13 cellular contexts compared by ENCODE assay signal in genomic region chr1:27545876-27546275, GRCh38. TPM values are rescaled to one million over a fixed set of nuclear protein-coding genes. Genes with fewer than 3 reads are reported as not detected.
DNase-seq lines count a peak whose midpoint lies in the region; ATAC-seq and TF ChIP-seq lines count a peak whose summit lies in the region.
"Had no signal": no experiment of that assay in that cellular context is flagged by ENCODE, and none has a peak within 500 bp of the region (broad histone marks: within the 10 kb centered on the region; RNA-seq: fewer than 3 reads in every experiment).

No MANE protein-coding gene starts in this region.

- H3K36me3 ChIP-seq in ACC112 (ENCODE audit: insufficient read depth, low read length) (peaks cover 10% of the 10 kb centered on the region; the same call in 1 of the 2 replicates), RWPE2 (ENCODE audit: low read depth) (peaks cover 43% of the 10 kb centered on the region), sigmoid colon (peaks cover 22 to 41% (median 34%) of the 10 kb centered on the region in 4 donors), SJCRH30 (peaks cover 78% of the 10 kb centered on the region)

- DNase-seq in RWPE2 (ENCODE audit: low spot score) (no peak), left ventricle myocardium superior (peak; percentile 28), sigmoid colon (no peak), activated T-cell treated with anti-CD3 and anti-CD28 coated beads for 4 hours (no peak), superior temporal gyrus (ENCODE audit: extremely low spot score) (no peak), GM10266 (ENCODE audit: extremely low spot score) (no peak), SJCRH30 (no peak)
- DNase-seq: activated CD4-positive, alpha-beta T cell treated with anti-CD3 and anti-CD28 coated beads, Interleukin-2, amount 50 U/mL, for 4 hours; activated gamma-delta T cell; NCI-H1092 treated with DMSO at 0.1 percent for 48 hours; NCI-H2227 treated with DMSO at 0.1 percent for 48 hours; T-helper 2 cell had no signal

- ATAC-seq in RWPE2 (ENCODE audit: low read depth) (no peak), left ventricle myocardium superior (no peak)

- H3K9me3 ChIP-seq in RWPE2 (ENCODE audit: severe bottlenecking) (no peaks in the 10 kb centered on the region), sigmoid colon (no peaks in the 10 kb centered on the region), SJCRH30 (replicated peaks) (no peaks in the 10 kb centered on the region)

- H3K27ac ChIP-seq in ACC112 (ENCODE audit: low read depth, low read length) (peak overlapping the region; percentile 92), RWPE2 (ENCODE audit: poor library complexity, severe bottlenecking) (peak overlapping the region; percentile 99), sigmoid colon (peak overlapping the region; percentile 83 to 92 (median 87)), SJCRH30 (no peak overlapping the region)

- TF ChIP-seq EP300 in sigmoid colon (IDR thresholded peaks at IDR 0.05) = no peak

- intact Hi-C loops in left ventricle myocardium superior (cut with micrococcal nuclease) (no loop called here), sigmoid colon (cut with DNase I) (no loop called here)

- TF ChIP-seq POLR2A in sigmoid colon (IDR thresholded peaks at IDR 0.05) = no peak

- H3K4me1 ChIP-seq in ACC112 (ENCODE audit: control insufficient read depth, insufficient read depth, low read length, unreplicated experiment) = peaks cover 58% of the 10 kb centered on the region
- peaks cover 28% of the 10 kb centered on the region for H3K4me1 ChIP-seq in RWPE2 (ENCODE audit: insufficient read depth, poor library complexity, severe bottlenecking)
- H3K4me1 ChIP-seq in sigmoid colon = peaks cover 0 to 68% (median 67%) of the 10 kb centered on the region in 4 donors
- H3K4me1 ChIP-seq in SJCRH30 = peaks cover 49% of the 10 kb centered on the region

- H3K79me2 ChIP-seq in ACC112 (ENCODE audit: control insufficient read depth, insufficient read depth, low read length, unreplicated experiment) = peaks cover 12% of the 10 kb centered on the region

- no peak overlapping the region for H2AFZ ChIP-seq in ACC112 (ENCODE audit: low read length, unreplicated experiment)

- WGBS in sigmoid colon, 2 donors = 85 to 91% methylated on average over 6 of the region's 6 CpGs

- no peak for TF ChIP-seq CTCF in RWPE2 (IDR thresholded peaks at IDR 0.05; ENCODE audit: poor library complexity, severe bottlenecking)
- no peak for TF ChIP-seq CTCF in sigmoid colon (IDR thresholded peaks at IDR 0.05)
- no peak for TF ChIP-seq CTCF in GM10266 (IDR thresholded peaks at IDR 0.05; ENCODE audit: control insufficient read depth, insufficient read depth, low read depth, missing control alignments)

- H3K4me3 ChIP-seq in ACC112 (ENCODE audit: low read depth, low read length) (no peak overlapping the region), RWPE2 (ENCODE audit: severe bottlenecking) (no peak overlapping the region), sigmoid colon (no peak overlapping the region), SJCRH30 (no peak overlapping the region)

- H3K27me3 ChIP-seq in ACC112 (ENCODE audit: insufficient read depth, low read length) = no peaks in the 10 kb centered on the region
- H3K27me3 ChIP-seq in RWPE2 (ENCODE audit: insufficient read depth, poor library complexity, severe bottlenecking) = no peaks in the 10 kb centered on the region
- H3K27me3 ChIP-seq in sigmoid colon = no peaks in the 10 kb centered on the region
- H3K27me3 ChIP-seq in SJCRH30 = no peaks in the 10 kb centered on the region

RNA-seq across cellular contexts. Expression of gene WASF2, which starts 55.9 kb away (rescaled TPM):
- total RNA-seq in left ventricle myocardium superior (59.1 TPM), sigmoid colon (10 to 100 TPM; 43.9 to 63.2 (median 59.9) TPM)
- 10 to 100 TPM; 30.0 to 69.6 (median 30.5) TPM for polyA plus RNA-seq in sigmoid colon
- total RNA-seq in SJCRH30 (2014; rRNA removed; shearing (Covaris generic)) = 38.2 and 43.6 TPM in 2 replicates

RNA-seq across cellular contexts. Expression of gene AHDC1, which starts 58.1 kb away (rescaled TPM):
- total RNA-seq in left ventricle myocardium superior (42.8 TPM), sigmoid colon (10 to 100 TPM; 10.9 to 34.1 (median 14.3) TPM)
- polyA plus RNA-seq in sigmoid colon = 10 to 100 TPM in 1 of 3 donors, 1 to 10 TPM in 2; 1.8 to 17.4 (median 2.1) TPM
- total RNA-seq in SJCRH30 (2014; rRNA removed; shearing (Covaris generic)) = 29.7 and 30.6 TPM in 2 replicates
